ENCODE assay signal across 8 cellular contexts in genomic region chr12:102824218-102824835, GRCh38.
A peak's percentile ranks its signal among the peaks of the same experiment; 100 is the strongest.
DNase-seq lines count a peak whose midpoint lies in the region; ATAC-seq and TF ChIP-seq lines count a peak whose summit lies in the region.

No MANE protein-coding gene starts in this region.

- H3K4me1 ChIP-seq in SK-N-SH (ENCODE audit: control insufficient read depth in 1 of 2, insufficient read depth in 2 of 2, low read depth in 1 of 2, low read length in 1 of 2) (no peaks in the 10 kb centered on the region), heart right ventricle (no peaks in the 10 kb centered on the region), trophoblast cell (ENCODE audit: control insufficient read depth in 1 of 2, insufficient read depth in 2 of 2, low read length in 2 of 2) (no peaks in the 10 kb centered on the region), sigmoid colon (no peaks in the 10 kb centered on the region)

- H2BK120ac ChIP-seq in trophoblast cell (ENCODE audit: insufficient read depth, low read length, poor library complexity): no peak overlapping the region

- TF ChIP-seq EP300 in SK-N-SH (IDR thresholded peaks at IDR 0.05; ENCODE audit: borderline replicate concordance in 1 of 2, low read depth in 1 of 2, low read length in 1 of 2): no peak
- TF ChIP-seq EP300 in sigmoid colon (IDR thresholded peaks at IDR 0.05): no peak

- no peaks in the 10 kb centered on the region for H3K36me3 ChIP-seq in SK-N-SH (replicated peaks in 1 of 2; ENCODE audit: control insufficient read depth in 1 of 2, insufficient read depth in 2 of 2, low read length in 1 of 2)
- H3K36me3 ChIP-seq in heart right ventricle: no peaks in the 10 kb centered on the region
- no peaks in the 10 kb centered on the region for H3K36me3 ChIP-seq in trophoblast cell (ENCODE audit: control insufficient read depth in 1 of 2, insufficient read depth in 2 of 2, low read length in 2 of 2)
- no peaks in the 10 kb centered on the region for H3K36me3 ChIP-seq in sigmoid colon

- DNase-seq in GM20000 (ENCODE audit: low spot score) (peak; percentile 22), SK-N-SH (peak; percentile 5), heart right ventricle (peak; percentile 14 to 26), trophoblast cell (peak; percentile 29 to 67), sigmoid colon (no peak), omental fat pad (ENCODE audit: low spot score) (no peak), HFFc6 (no peak), putamen (ENCODE audit: low spot score) (no peak)

- peaks cover 4% of the 10 kb centered on the region for H3K9me3 Mint-ChIP-seq in HFFc6

- H3F3A ChIP-seq in SK-N-SH (replicated peaks; ENCODE audit: insufficient read depth): no peaks in the 10 kb centered on the region

- H3K79me2 ChIP-seq in SK-N-SH (ENCODE audit: insufficient read depth) (no peaks in the 10 kb centered on the region), trophoblast cell (ENCODE audit: control insufficient read depth, insufficient read depth, low read length, poor library complexity) (no peaks in the 10 kb centered on the region)

- CTCF ChIA-PET in SK-N-SH (lab: Yijun Ruan, JAX): no interaction called here

- H3K9me3 ChIP-seq in SK-N-SH (no peaks in the 10 kb centered on the region), heart right ventricle (peaks cover 0 to 2% (median 0%) of the 10 kb centered on the region in 11 donors), trophoblast cell (ENCODE audit: insufficient read depth, low read depth, low read length) (no peaks in the 10 kb centered on the region), sigmoid colon (no peaks in the 10 kb centered on the region)

- H4K12ac ChIP-seq in trophoblast cell (ENCODE audit: low read depth, low read length): no peak overlapping the region

- ATAC-seq in heart right ventricle (peak in 6 of 8 donors; percentile 56 to 75 (median 68)), omental fat pad (ENCODE audit: low FRiP score) (no peak)

- H4K8ac ChIP-seq in trophoblast cell (ENCODE audit: low read depth, low read length): no peak overlapping the region

- no peak overlapping the region for H3K14ac ChIP-seq in trophoblast cell (ENCODE audit: low read length)

- no peak for TF ChIP-seq POLR2A in sigmoid colon (IDR thresholded peaks at IDR 0.05)

- peak overlapping the region in 1 of 2 experiments; percentile 37; a peak in 1 of 4 replicates for H3K4me3 ChIP-seq in SK-N-SH (ENCODE audit: low read depth in 2 of 2, low read length in 1 of 2)
- H3K4me3 ChIP-seq in heart right ventricle: no peak overlapping the region
- H3K4me3 ChIP-seq in trophoblast cell (ENCODE audit: low read depth, low read length): no peak overlapping the region
- no peak overlapping the region for H3K4me3 ChIP-seq in sigmoid colon

- POLR2A ChIA-PET in SK-N-SH (lab: Yijun Ruan, JAX): no interaction called here

- intact Hi-C loops in heart right ventricle (cut with DNase I) (no loop called here), sigmoid colon (cut with DNase I) (no loop called here)

- H3K4me2 ChIP-seq in SK-N-SH (peak overlapping the region; percentile 55), trophoblast cell (ENCODE audit: low read length) (no peak overlapping the region)

- no peak for TF ChIP-seq CTCF in GM20000 (IDR thresholded peaks at IDR 0.05; ENCODE audit: extremely low read depth, missing control alignments)
- TF ChIP-seq CTCF in SK-N-SH (IDR thresholded peaks at IDR 0.05): no peak
- TF ChIP-seq CTCF in heart right ventricle (IDR thresholded peaks at IDR 0.05): no peak
- no peak for TF ChIP-seq CTCF in sigmoid colon (IDR thresholded peaks at IDR 0.05)
- TF ChIP-seq CTCF in omental fat pad (IDR thresholded peaks at IDR 0.05): no peak
- no peak for TF ChIP-seq CTCF in HFFc6 (IDR thresholded peaks at IDR 0.05)

- H3K27ac ChIP-seq in SK-N-SH (ENCODE audit: low read depth in 2 of 2, low read length in 1 of 2) (no peak overlapping the region), heart right ventricle (no peak overlapping the region), trophoblast cell (ENCODE audit: low read depth, low read length) (no peak overlapping the region), sigmoid colon (no peak overlapping the region)

- H3K23ac ChIP-seq in trophoblast cell (ENCODE audit: low read length): no peak overlapping the region

- H4K91ac ChIP-seq in trophoblast cell (ENCODE audit: low read depth, low read length): no peak overlapping the region

- no peaks in the 10 kb centered on the region for H3K4me1 Mint-ChIP-seq in HFFc6 (ENCODE audit: low read depth)

- H3K4ac ChIP-seq in trophoblast cell (ENCODE audit: low read depth, low read length): no peak overlapping the region

- no peak overlapping the region for H2BK12ac ChIP-seq in trophoblast cell (ENCODE audit: low read length)

- no peak for TF ChIP-seq RAD21 in SK-N-SH (IDR thresholded peaks at IDR 0.05; ENCODE audit: low read length)

- peaks cover 1% of the 10 kb centered on the region; the same call in 1 of the 2 replicates for H3K27me3 Mint-ChIP-seq in HFFc6 (ENCODE audit: insufficient read depth)

- no peak overlapping the region for H2AFZ ChIP-seq in SK-N-SH (ENCODE audit: low read depth)
- no peak overlapping the region for H2AFZ ChIP-seq in trophoblast cell (ENCODE audit: insufficient read depth, low read length, poor library complexity)

- under 1% methylated on average over 28 of the region's 36 CpGs for WGBS in SK-N-SH (ENCODE audit: low lambda C conversion rate)
- WGBS in heart right ventricle, 2 donors: 5% methylated on average over 36 of the region's 36 CpGs
- no CpG with 5 or more reads among the region's 36 CpGs for WGBS in trophoblast cell (ENCODE audit: extremely low coverage, insufficient coverage, insufficient read length)
- 8 to 26% methylated on average over 36 of the region's 36 CpGs for WGBS in sigmoid colon, 2 donors

- H2BK5ac ChIP-seq in trophoblast cell (ENCODE audit: low read depth, low read length, poor library complexity): no peak overlapping the region

- H3K4me3 Mint-ChIP-seq in HFFc6: no peak overlapping the region

- H3K27me3 ChIP-seq in SK-N-SH (ENCODE audit: insufficient read depth): peaks cover 11% of the 10 kb centered on the region; the same call in 1 of the 2 replicates
- peaks cover 0 to 38% (median 24%) of the 10 kb centered on the region in 7 donors for H3K27me3 ChIP-seq in heart right ventricle
- H3K27me3 ChIP-seq in trophoblast cell (ENCODE audit: insufficient read depth, low read length): no peaks in the 10 kb centered on the region
- peaks cover 0 to 19% (median 12%) of the 10 kb centered on the region in 3 donors for H3K27me3 ChIP-seq in sigmoid colon

- H3K9ac ChIP-seq in SK-N-SH (no peak overlapping the region), trophoblast cell (ENCODE audit: low read length) (no peak overlapping the region)

- no peak overlapping the region for H3K27ac Mint-ChIP-seq in HFFc6

- H3K9me2 ChIP-seq in SK-N-SH: no peaks in the 10 kb centered on the region

- H3K36me3 Mint-ChIP-seq in HFFc6 (ENCODE audit: low read depth): no peaks in the 10 kb centered on the region

- no peak overlapping the region for H3K18ac ChIP-seq in trophoblast cell (ENCODE audit: low read length)

- H2AK5ac ChIP-seq in trophoblast cell (ENCODE audit: low read length): no peak overlapping the region

- no peaks in the 10 kb centered on the region for H3K79me1 ChIP-seq in trophoblast cell (ENCODE audit: low read length)

- H4K20me1 ChIP-seq in SK-N-SH (ENCODE audit: insufficient read depth): no peaks in the 10 kb centered on the region

TF ChIP-seq in SK-N-SH, 30 proteins besides CTCF, POLR2A, EP300 and RAD21 (continues in another document):
- TF ChIP-seq GABPA (IDR thresholded peaks at IDR 0.05; ENCODE audit: low read depth) (no peak), MAX (IDR thresholded peaks at IDR 0.05; ENCODE audit: low read depth) (peak; percentile 52; the same call in 1 of the 2 replicates), POLR2AphosphoS5 (IDR thresholded peaks at IDR 0.05; ENCODE audit: low read depth, low read length) (no peak), FOSL2 (IDR thresholded peaks at IDR 0.05; ENCODE audit: borderline replicate concordance, low read depth) (no peak), USF2 (IDR thresholded peaks at IDR 0.05; ENCODE audit: borderline replicate concordance, low read depth, low read length) (no peak), TCF12 (IDR thresholded peaks at IDR 0.05) (no peak)
- TF ChIP-seq, protein P1, sequence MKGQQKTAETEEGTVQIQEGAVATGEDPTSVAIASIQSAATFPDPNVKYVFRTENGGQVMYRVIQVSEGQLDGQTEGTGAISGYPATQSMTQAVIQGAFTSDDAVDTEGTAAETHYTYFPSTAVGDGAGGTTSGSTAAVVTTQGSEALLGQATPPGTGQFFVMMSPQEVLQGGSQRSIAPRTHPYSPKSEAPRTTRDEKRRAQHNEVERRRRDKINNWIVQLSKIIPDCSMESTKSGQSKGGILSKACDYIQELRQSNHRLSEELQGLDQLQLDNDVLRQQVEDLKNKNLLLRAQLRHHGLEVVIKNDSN (IDR thresholded peaks at IDR 0.05; ENCODE audit: borderline replicate concordance, low read depth): no peak
- TF ChIP-seq, protein P2, sequence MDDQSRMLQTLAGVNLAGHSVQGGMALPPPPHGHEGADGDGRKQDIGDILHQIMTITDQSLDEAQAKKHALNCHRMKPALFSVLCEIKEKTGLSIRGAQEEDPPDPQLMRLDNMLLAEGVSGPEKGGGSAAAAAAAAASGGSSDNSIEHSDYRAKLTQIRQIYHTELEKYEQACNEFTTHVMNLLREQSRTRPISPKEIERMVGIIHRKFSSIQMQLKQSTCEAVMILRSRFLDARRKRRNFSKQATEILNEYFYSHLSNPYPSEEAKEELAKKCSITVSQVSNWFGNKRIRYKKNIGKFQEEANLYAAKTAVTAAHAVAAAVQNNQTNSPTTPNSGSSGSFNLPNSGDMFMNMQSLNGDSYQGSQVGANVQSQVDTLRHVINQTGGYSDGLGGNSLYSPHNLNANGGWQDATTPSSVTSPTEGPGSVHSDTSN (IDR thresholded peaks at IDR 0.05): no peak

Comparison
In these comparisons a context has a peak if more than half of its experiments do, and no peak if none do; other contexts are left out.
1. DNase-seq: peak in GM20000 (single experiment), SK-N-SH (single experiment), heart right ventricle (2 of 2) and trophoblast cell (2 of 2); none in sigmoid colon (single experiment), omental fat pad (single experiment), HFFc6 (single experiment) and putamen (single experiment).